ENCODE assay signal across 10 cellular contexts in genomic region chr1:192983349-192983980, GRCh38.
DNase-seq lines count a peak whose midpoint lies in the region; ATAC-seq and TF ChIP-seq lines count a peak whose summit lies in the region.
"Had no signal": no experiment of that assay in that cellular context is flagged by ENCODE, and none has a peak within 500 bp of the region (broad histone marks: within the 10 kb centered on the region; RNA-seq: fewer than 3 reads in every experiment).

No MANE protein-coding gene starts in this region.

- H3K27ac Mint-ChIP-seq in activated CD4-positive, alpha-beta T cell treated with anti-CD3 and anti-CD28 coated beads, Interleukin-2, amount 10 ng/mL, durations not matched to agents 7 days and 5 days: no peak overlapping the region
- no peak overlapping the region for H3K27ac Mint-ChIP-seq in activated CD4-positive, alpha-beta memory T cell treated with anti-CD3 and anti-CD28 coated beads, Interleukin-2, amount 10 ng/mL, durations not matched to agents 7 days and 5 days

- no peak for TF ChIP-seq CTCF in body of pancreas (IDR thresholded peaks at IDR 0.05)

- no peaks in the 10 kb centered on the region for H3K27me3 ChIP-seq in body of pancreas
- H3K27me3 ChIP-seq: right atrium auricular region, vagina had no signal

- intact Hi-C loops in body of pancreas (cut with DNase I): no loop called here

- H3K27ac ChIP-seq in body of pancreas: no peak overlapping the region
- H3K27ac ChIP-seq: right atrium auricular region, vagina had no signal

- peaks cover 19% of the 10 kb centered on the region for H3K4me1 Mint-ChIP-seq in activated CD4-positive, alpha-beta T cell treated with anti-CD3 and anti-CD28 coated beads, Interleukin-2, amount 10 ng/mL, durations not matched to agents 7 days and 5 days
- H3K4me1 Mint-ChIP-seq in activated CD4-positive, alpha-beta memory T cell treated with anti-CD3 and anti-CD28 coated beads, Interleukin-2, amount 10 ng/mL, durations not matched to agents 7 days and 5 days: peaks cover 32% of the 10 kb centered on the region

- no peak overlapping the region for H3K4me3 Mint-ChIP-seq in activated CD4-positive, alpha-beta T cell treated with anti-CD3 and anti-CD28 coated beads, Interleukin-2, amount 10 ng/mL, durations not matched to agents 7 days and 5 days
- no peak overlapping the region for H3K4me3 Mint-ChIP-seq in activated CD4-positive, alpha-beta memory T cell treated with anti-CD3 and anti-CD28 coated beads, Interleukin-2, amount 10 ng/mL, durations not matched to agents 7 days and 5 days

- no peaks in the 10 kb centered on the region for H3K4me1 ChIP-seq in body of pancreas
- H3K4me1 ChIP-seq: right atrium auricular region, vagina had no signal

- TF ChIP-seq POLR2A in body of pancreas (IDR thresholded peaks at IDR 0.05): no peak

- ATAC-seq in HG02678 (IDR thresholded peaks at IDR 0.05; ENCODE audit: unreplicated experiment) (peak; percentile 59), body of pancreas (no peak)

- H3K27me3 Mint-ChIP-seq in activated CD4-positive, alpha-beta T cell treated with anti-CD3 and anti-CD28 coated beads, Interleukin-2, amount 10 ng/mL, durations not matched to agents 7 days and 5 days: no peaks in the 10 kb centered on the region
- no peaks in the 10 kb centered on the region for H3K27me3 Mint-ChIP-seq in activated CD4-positive, alpha-beta memory T cell treated with anti-CD3 and anti-CD28 coated beads, Interleukin-2, amount 10 ng/mL, durations not matched to agents 7 days and 5 days

- no peaks in the 10 kb centered on the region for H3K9me3 ChIP-seq in body of pancreas
- H3K9me3 ChIP-seq: right atrium auricular region, vagina had no signal

- peak; percentile 66 for DNase-seq in activated CD4-positive, alpha-beta T cell treated with anti-CD3 and anti-CD28 coated beads for 48 hours
- DNase-seq in activated CD4-positive, alpha-beta T cell treated with anti-CD3 and anti-CD28 coated beads, Interleukin-2, amount 10 ng/mL, durations not matched to agents 7 days and 5 days: no peak
- peak; percentile 35 for DNase-seq in activated CD4-positive, alpha-beta memory T cell treated with anti-CD3 and anti-CD28 coated beads, Interleukin-2, amount 10 ng/mL, durations not matched to agents 7 days and 5 days
- DNase-seq in stimulated activated CD4-positive, alpha-beta T cell treated with anti-CD3 and anti-CD28 coated beads, Interleukin-4, amount 100 ng/mL, for 24 hours: peak; percentile 50
- no peak for DNase-seq in body of pancreas
- no peak for DNase-seq in NCI-H524 treated with DMSO at 0.1 percent for 48 hours (lab: John Stamatoyannopoulos, UW)
- no peak for DNase-seq in HuH-7 (ENCODE audit: low spot score)

- 78 to 82% methylated on average over 6 of the region's 6 CpGs for WGBS in body of pancreas, 2 donors

- CTCF ChIA-PET in activated CD4-positive, alpha-beta T cell treated with anti-CD3 and anti-CD28 coated beads, Interleukin-2, amount 10 ng/mL, durations not matched to agents 7 days and 5 days (lab: Charles Lee): interaction anchor here (0.5 kb wide), 1 partner anchor 1954 kb away, joined by 5 read pairs; no protein-coding TSS in a partner anchor
- CTCF ChIA-PET in activated CD4-positive, alpha-beta memory T cell treated with anti-CD3 and anti-CD28 coated beads, Interleukin-2, amount 10 ng/mL, durations not matched to agents 7 days and 5 days (lab: Charles Lee): interaction anchor here (0.6 kb wide), 2 partner anchors 135 to 176 kb away, joined by 3 to 4 read pairs; no protein-coding TSS in a partner anchor

- H3K4me3 ChIP-seq in body of pancreas: no peak overlapping the region
- H3K4me3 ChIP-seq: right atrium auricular region, vagina had no signal

- H3K9me3 Mint-ChIP-seq in activated CD4-positive, alpha-beta T cell treated with anti-CD3 and anti-CD28 coated beads, Interleukin-2, amount 10 ng/mL, durations not matched to agents 7 days and 5 days: no peaks in the 10 kb centered on the region
- H3K9me3 Mint-ChIP-seq in activated CD4-positive, alpha-beta memory T cell treated with anti-CD3 and anti-CD28 coated beads, Interleukin-2, amount 10 ng/mL, durations not matched to agents 7 days and 5 days: no peaks in the 10 kb centered on the region

- POLR2A ChIA-PET in activated CD4-positive, alpha-beta T cell treated with anti-CD3 and anti-CD28 coated beads, Interleukin-2, amount 10 ng/mL, durations not matched to agents 7 days and 5 days (lab: Charles Lee): no interaction called here
- POLR2A ChIA-PET in activated CD4-positive, alpha-beta memory T cell treated with anti-CD3 and anti-CD28 coated beads, Interleukin-2, amount 10 ng/mL, durations not matched to agents 7 days and 5 days (lab: Charles Lee): interaction anchor here (1.3 kb wide), 1 partner anchor 12 kb away, joined by 3 read pairs; no protein-coding TSS in a partner anchor

- H3K36me3 Mint-ChIP-seq in activated CD4-positive, alpha-beta T cell treated with anti-CD3 and anti-CD28 coated beads, Interleukin-2, amount 10 ng/mL, durations not matched to agents 7 days and 5 days (ENCODE audit: low read depth): peaks cover 7% of the 10 kb centered on the region
- H3K36me3 Mint-ChIP-seq in activated CD4-positive, alpha-beta memory T cell treated with anti-CD3 and anti-CD28 coated beads, Interleukin-2, amount 10 ng/mL, durations not matched to agents 7 days and 5 days (ENCODE audit: low read depth): peaks cover 5% of the 10 kb centered on the region

- H3K36me3 ChIP-seq in body of pancreas (replicated peaks in 1 of 2; ENCODE audit: insufficient read depth in 1 of 2, low read depth in 2 of 2): no peaks in the 10 kb centered on the region
- H3K36me3 ChIP-seq: right atrium auricular region, vagina had no signal

Comparison
In these comparisons a context has a peak if more than half of its experiments do, and no peak if none do; other contexts are left out.
1. DNase-seq: peak in activated CD4-positive, alpha-beta T cell treated with anti-CD3 and anti-CD28 coated beads for 48 hours (single experiment), activated CD4-positive, alpha-beta memory T cell treated with anti-CD3 and anti-CD28 coated beads, Interleukin-2, amount 10 ng/mL, durations not matched to agents 7 days and 5 days (single experiment) and stimulated activated CD4-positive, alpha-beta T cell treated with anti-CD3 and anti-CD28 coated beads, Interleukin-4, amount 100 ng/mL, for 24 hours (single experiment); none in activated CD4-positive, alpha-beta T cell treated with anti-CD3 and anti-CD28 coated beads, Interleukin-2, amount 10 ng/mL, durations not matched to agents 7 days and 5 days (single experiment), body of pancreas (0 of 4), NCI-H524 treated with DMSO at 0.1 percent for 48 hours (single experiment) and HuH-7 (single experiment).